Comparison of ENCODE assay signal across 13 cellular contexts in the genomic region with DNA sequence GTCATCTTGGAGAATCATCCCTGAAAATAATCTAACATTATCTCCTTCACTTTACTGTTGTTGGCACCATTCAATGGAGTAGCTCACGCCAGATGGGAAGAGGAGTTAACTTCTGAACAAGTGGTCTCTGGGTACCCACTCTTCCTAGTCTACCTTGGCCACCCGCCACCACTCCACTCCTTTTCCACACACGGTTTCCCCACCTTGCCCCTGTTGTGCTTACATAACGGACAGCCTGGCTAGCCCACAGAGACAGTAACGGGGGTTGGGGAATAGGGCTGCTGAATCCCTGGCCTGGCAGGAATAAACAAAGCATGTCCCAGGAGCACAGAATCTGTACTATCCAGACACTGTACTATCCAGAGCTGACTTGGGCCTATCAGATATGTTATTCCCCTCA. TPM values are rescaled to one million over a fixed set of nuclear protein-coding genes. Genes with fewer than 3 reads are reported as not detected.
DNase-seq lines count a peak whose midpoint lies in the region; ATAC-seq and TF ChIP-seq lines count a peak whose summit lies in the region.
"Had no signal": no experiment of that assay in that cellular context is flagged by ENCODE, and none has a peak within 500 bp of the region (broad histone marks: within the 10 kb centered on the region; RNA-seq: fewer than 3 reads in every experiment).

No MANE protein-coding gene starts in this region.

- H3K9me3 ChIP-seq in right atrium auricular region (no peaks in the 10 kb centered on the region), neutrophil (no peaks in the 10 kb centered on the region)

- no peaks in the 10 kb centered on the region for H3K27me3 ChIP-seq in right atrium auricular region
- peaks cover 22% of the 10 kb centered on the region for H3K27me3 ChIP-seq in neutrophil

- no peaks in the 10 kb centered on the region for H3K9me3 Mint-ChIP-seq in activated naive CD8-positive, alpha-beta T cell treated with anti-CD3 and anti-CD28 coated beads, Interleukin-2, amount 10 ng/mL, durations not matched to agents 7 days and 5 days
- no peaks in the 10 kb centered on the region for H3K9me3 Mint-ChIP-seq in activated CD4-positive, alpha-beta T cell treated with anti-CD3 and anti-CD28 coated beads, Interleukin-2, amount 10 ng/mL, durations not matched to agents 24 days and 14 days
- H3K9me3 Mint-ChIP-seq: activated T-helper 2 cell treated with anti-CD3 and anti-CD28 coated beads, Interferon-gamma antibody, Interleukin-2, Interleukin-4, amounts not matched to agents 10 μg/mL and 5 μg/mL and 100 μg/mL, durations not matched to agents 14 hours and 24 hours and 36 hours; T-helper 1 cell treated with Interleukin-12 subunit alpha and Interleukin-12 subunit beta and Interleukin-4 antibody, amounts not matched to agents 30 μg/mL and 1 μg/mL, for 36 hours had no signal

- H3K27me3 Mint-ChIP-seq in activated naive CD8-positive, alpha-beta T cell treated with anti-CD3 and anti-CD28 coated beads, Interleukin-2, amount 10 ng/mL, durations not matched to agents 7 days and 5 days, result no peaks in the 10 kb centered on the region
- peaks cover 2% of the 10 kb centered on the region for H3K27me3 Mint-ChIP-seq in activated CD4-positive, alpha-beta T cell treated with anti-CD3 and anti-CD28 coated beads, Interleukin-2, amount 10 ng/mL, durations not matched to agents 24 days and 14 days

- H3K36me3 ChIP-seq in right atrium auricular region (peaks cover 59% of the 10 kb centered on the region), neutrophil (peaks cover 44% of the 10 kb centered on the region)

- DNase-seq in right atrium auricular region (ENCODE audit: low spot score) (no peak), left cardiac atrium (no peak), inferior parietal cortex (ENCODE audit: extremely low spot score) (no peak)
- DNase-seq in activated naive CD8-positive, alpha-beta T cell treated with anti-CD3 and anti-CD28 coated beads, Interleukin-2, amount 10 ng/mL, durations not matched to agents 7 days and 5 days, result no peak
- no peak for DNase-seq in activated CD4-positive, alpha-beta T cell treated with anti-CD3 and anti-CD28 coated beads, Interleukin-2, amount 10 ng/mL, durations not matched to agents 24 days and 14 days
- DNase-seq: HCEC 1CT, NCI-H774 had no signal

- H3K27ac ChIP-seq in right atrium auricular region, result peak overlapping the region; percentile 78 to 79
- peak overlapping the region; percentile 94 for H3K27ac ChIP-seq in neutrophil
- H3K27ac ChIP-seq: VCaP had no signal

- POLR2A ChIA-PET in activated naive CD8-positive, alpha-beta T cell treated with anti-CD3 and anti-CD28 coated beads, Interleukin-2, amount 10 ng/mL, durations not matched to agents 7 days and 5 days (lab: Charles Lee), result interaction anchor here (1.3 to 2.7 kb wide), 5 partner anchors 10 to 43 kb away, joined by 4 to 20 read pairs (median 9); partner anchors contain the start of genes JMJD6, METTL23 and SRSF2

- H3K4me1 ChIP-seq in right atrium auricular region, result peaks cover 0 to 61% of the 10 kb centered on the region in 2 donors
- H3K4me1 ChIP-seq in neutrophil (ENCODE audit: control insufficient read depth in 1 of 2, insufficient read depth in 1 of 2, low read depth in 1 of 2, low read length in 1 of 2), result peaks cover 52 to 57% of the 10 kb centered on the region in 2 experiments

- TF ChIP-seq CTCF in right atrium auricular region (IDR thresholded peaks at IDR 0.05) (no peak), neutrophil (IDR thresholded peaks at IDR 0.05) (no peak)

- H3K27ac Mint-ChIP-seq in activated naive CD8-positive, alpha-beta T cell treated with anti-CD3 and anti-CD28 coated beads, Interleukin-2, amount 10 ng/mL, durations not matched to agents 7 days and 5 days, result peak overlapping the region; percentile 2
- H3K27ac Mint-ChIP-seq in activated CD4-positive, alpha-beta T cell treated with anti-CD3 and anti-CD28 coated beads, Interleukin-2, amount 10 ng/mL, durations not matched to agents 24 days and 14 days, result no peak overlapping the region

- no peak overlapping the region for H3K4me3 ChIP-seq in right atrium auricular region
- H3K4me3 ChIP-seq in neutrophil (ENCODE audit: low read depth in 1 of 2, low read length in 1 of 2), result peak overlapping the region in 1 of 2 experiments; percentile 38

- peaks cover 59% of the 10 kb centered on the region for H3K4me1 Mint-ChIP-seq in activated naive CD8-positive, alpha-beta T cell treated with anti-CD3 and anti-CD28 coated beads, Interleukin-2, amount 10 ng/mL, durations not matched to agents 7 days and 5 days
- H3K4me1 Mint-ChIP-seq in activated CD4-positive, alpha-beta T cell treated with anti-CD3 and anti-CD28 coated beads, Interleukin-2, amount 10 ng/mL, durations not matched to agents 24 days and 14 days, result peaks cover 34% of the 10 kb centered on the region

- H3K4me3 Mint-ChIP-seq in activated naive CD8-positive, alpha-beta T cell treated with anti-CD3 and anti-CD28 coated beads, Interleukin-2, amount 10 ng/mL, durations not matched to agents 7 days and 5 days, result no peak overlapping the region
- no peak overlapping the region for H3K4me3 Mint-ChIP-seq in activated CD4-positive, alpha-beta T cell treated with anti-CD3 and anti-CD28 coated beads, Interleukin-2, amount 10 ng/mL, durations not matched to agents 24 days and 14 days
- H3K4me3 Mint-ChIP-seq: T-helper 1 cell treated with Interleukin-12 subunit alpha and Interleukin-12 subunit beta and Interleukin-4 antibody, amounts not matched to agents 30 μg/mL and 1 μg/mL, for 36 hours had no signal

- H3K36me3 Mint-ChIP-seq in activated naive CD8-positive, alpha-beta T cell treated with anti-CD3 and anti-CD28 coated beads, Interleukin-2, amount 10 ng/mL, durations not matched to agents 7 days and 5 days, result peaks cover 19% of the 10 kb centered on the region
- H3K36me3 Mint-ChIP-seq in activated CD4-positive, alpha-beta T cell treated with anti-CD3 and anti-CD28 coated beads, Interleukin-2, amount 10 ng/mL, durations not matched to agents 24 days and 14 days (ENCODE audit: low read depth), result peaks cover 51% of the 10 kb centered on the region

- ATAC-seq in left cardiac atrium (no peak), GM18861 (IDR thresholded peaks at IDR 0.05; ENCODE audit: unreplicated experiment) (no peak), GM18868 (IDR thresholded peaks at IDR 0.05; ENCODE audit: unreplicated experiment) (no peak)
- no peak for ATAC-seq in activated naive CD8-positive, alpha-beta T cell treated with anti-CD3 and anti-CD28 coated beads, Interleukin-2, amount 10 ng/mL, durations not matched to agents 7 days and 5 days (ENCODE audit: low read depth)

- intact Hi-C loops in left cardiac atrium (cut with DNase I), result loop anchor here in 1 of 2 donors (10.0 kb wide), 1 partner anchor 160 kb away; no protein-coding TSS in a partner anchor
- intact Hi-C loops in activated CD4-positive, alpha-beta T cell treated with anti-CD3 and anti-CD28 coated beads, Interleukin-2, amount 10 ng/mL, durations not matched to agents 24 days and 14 days (cut with micrococcal nuclease), result no loop called here

RNA-seq across cellular contexts. Expression of gene MXRA7, which starts 3.6 kb away (rescaled TPM):
- total RNA-seq in right atrium auricular region (100 to 1,000 TPM; 440 to 644 TPM), left cardiac atrium (100 to 1,000 TPM; 394 to 506 TPM)
- 10 to 100 TPM; 34.4 to 37.2 TPM for total RNA-seq in activated naive CD8-positive, alpha-beta T cell treated with anti-CD3 and anti-CD28 coated beads, Interleukin-2, amount 10 ng/mL, durations not matched to agents 7 days and 5 days
- total RNA-seq in activated CD4-positive, alpha-beta T cell treated with anti-CD3 and anti-CD28 coated beads, Interleukin-2, amount 10 ng/mL, durations not matched to agents 24 days and 14 days, result 3.4 and 3.7 TPM in 2 replicates

RNA-seq across cellular contexts. Expression of gene JMJD6, which starts 12.1 kb away (rescaled TPM):
- total RNA-seq in right atrium auricular region, result 10 to 100 TPM; 35.0 to 37.4 TPM
- 10 to 100 TPM; 44.9 to 55.3 TPM for total RNA-seq in left cardiac atrium
- 10 to 100 TPM; 55.0 to 58.9 TPM for total RNA-seq in activated naive CD8-positive, alpha-beta T cell treated with anti-CD3 and anti-CD28 coated beads, Interleukin-2, amount 10 ng/mL, durations not matched to agents 7 days and 5 days
- total RNA-seq in activated CD4-positive, alpha-beta T cell treated with anti-CD3 and anti-CD28 coated beads, Interleukin-2, amount 10 ng/mL, durations not matched to agents 24 days and 14 days, result 82.5 and 86.3 TPM in 2 replicates

RNA-seq across cellular contexts. Expression of gene METTL23, which starts 12.3 kb away (rescaled TPM):
- total RNA-seq in right atrium auricular region (10 to 100 TPM; 22.6 to 26.8 TPM), left cardiac atrium (10 to 100 TPM; 22.0 to 25.7 TPM)
- total RNA-seq in activated naive CD8-positive, alpha-beta T cell treated with anti-CD3 and anti-CD28 coated beads, Interleukin-2, amount 10 ng/mL, durations not matched to agents 7 days and 5 days, result 10 to 100 TPM; 51.1 to 54.1 TPM
- total RNA-seq in activated CD4-positive, alpha-beta T cell treated with anti-CD3 and anti-CD28 coated beads, Interleukin-2, amount 10 ng/mL, durations not matched to agents 24 days and 14 days, result 32.9 and 35.5 TPM in 2 replicates

RNA-seq across cellular contexts. Expression of gene SRSF2, which starts 22.8 kb away (rescaled TPM):
- total RNA-seq in right atrium auricular region, result 100 to 1,000 TPM in 1 of 2 donors, 10 to 100 TPM in 1; 78.3 to 135 TPM
- total RNA-seq in left cardiac atrium, result 100 to 1,000 TPM in 1 of 2 donors, 10 to 100 TPM in 1; 78.1 to 108 TPM
- 100 to 1,000 TPM; 376 to 384 TPM for total RNA-seq in activated naive CD8-positive, alpha-beta T cell treated with anti-CD3 and anti-CD28 coated beads, Interleukin-2, amount 10 ng/mL, durations not matched to agents 7 days and 5 days
- total RNA-seq in activated CD4-positive, alpha-beta T cell treated with anti-CD3 and anti-CD28 coated beads, Interleukin-2, amount 10 ng/mL, durations not matched to agents 24 days and 14 days, result 515 and 539 TPM in 2 replicates

RNA-seq across cellular contexts. Expression of gene MFSD11, which starts 23.6 kb away (rescaled TPM):
- total RNA-seq in right atrium auricular region (10 to 100 TPM; 24.8 to 29.3 TPM), left cardiac atrium (10 to 100 TPM; 23.0 to 28.0 TPM)
- total RNA-seq in activated naive CD8-positive, alpha-beta T cell treated with anti-CD3 and anti-CD28 coated beads, Interleukin-2, amount 10 ng/mL, durations not matched to agents 7 days and 5 days, result 10 to 100 TPM; 28.5 to 29.1 TPM
- 15.1 and 15.3 TPM in 2 replicates for total RNA-seq in activated CD4-positive, alpha-beta T cell treated with anti-CD3 and anti-CD28 coated beads, Interleukin-2, amount 10 ng/mL, durations not matched to agents 24 days and 14 days

Comparison
In these comparisons a context has a peak if more than half of its experiments do, and no peak if none do; other contexts are left out.
1. RNA of gene MXRA7, which starts 3.6 kb away (total RNA-seq): 440 to 644 TPM in right atrium auricular region and 394 to 506 TPM in left cardiac atrium; 34.4 to 37.2 TPM in activated naive CD8-positive, alpha-beta T cell treated with anti-CD3 and anti-CD28 coated beads, Interleukin-2, amount 10 ng/mL, durations not matched to agents 7 days and 5 days and 3.4 to 3.7 TPM in activated CD4-positive, alpha-beta T cell treated with anti-CD3 and anti-CD28 coated beads, Interleukin-2, amount 10 ng/mL, durations not matched to agents 24 days and 14 days; every median in the first group is over 10 times any median in the second.